37 cellular contexts compared by ENCODE assay signal in genomic region chr1:39863177-39863576, GRCh38. TPM values are rescaled to one million over a fixed set of nuclear protein-coding genes. Genes with fewer than 3 reads are reported as not detected.
"Had no signal": no experiment of that assay in that cellular context is flagged by ENCODE, and none has a peak within 500 bp of the region (broad histone marks: within the 10 kb centered on the region; RNA-seq: fewer than 3 reads in every experiment).

No MANE protein-coding gene starts in this region.

- DNase-seq: activated CD4-positive, alpha-beta memory T cell treated with anti-CD3 and anti-CD28 coated beads for 36 hours; activated CD4-positive, alpha-beta T cell treated with anti-CD3 and anti-CD28 coated beads for 36 hours; activated CD4-positive, alpha-beta T cell treated with anti-CD3 and anti-CD28 coated beads, Interleukin-2, amount 10 ng/mL, durations not matched to agents 24 days and 14 days; activated CD4-positive, CD25-positive, alpha-beta regulatory T cell; activated CD4-positive, CD25-positive, alpha-beta regulatory T cell treated with anti-CD3 and anti-CD28 coated beads, Interleukin-2, amount 50 U/mL, for 72 hours; activated CD8-positive, alpha-beta memory T cell treated with anti-CD3 and anti-CD28 coated beads, Interleukin-2, amount 10 ng/mL, durations not matched to agents 7 days and 5 days; activated CD8-positive, alpha-beta memory T cell treated with anti-CD3 and anti-CD28 coated beads, Interleukin-2, amount 50 U/mL, for 4 hours; activated CD8-positive, alpha-beta T cell treated with anti-CD3 and anti-CD28 coated beads, Interleukin-2, amount 10 ng/mL, durations not matched to agents 7 days and 5 days; activated effector memory CD4-positive, alpha-beta T cell treated with Interleukin-2 at 50 U/mL for 16 hours; activated gamma-delta T cell treated with Interleukin-2 at 50 U/mL for 16 hours; activated naive CD4-positive, alpha-beta T cell treated with anti-CD3 and anti-CD28 coated beads, Interleukin-2, amount 50 U/mL, for 16 hours; activated naive CD4-positive, alpha-beta T cell treated with Interleukin-2 at 50 U/mL for 16 hours; activated T-cell treated with anti-CD3 and anti-CD28 coated beads, Interleukin-2, amount 50 U/mL, for 24 hours; central memory CD4-positive, alpha-beta T cell; cortex of kidney; dermis blood vessel endothelial cell; effector CD4-positive, alpha-beta T cell; effector memory CD8-positive, alpha-beta T cell; erythroblast; foreskin keratinocyte; gastrocnemius medialis; glutamatergic neuron; heart left ventricle; SW 1271; T-cell; T1000; WERI-Rb-1 had no signal

- ATAC-seq: activated CD4-positive, alpha-beta T cell treated with anti-CD3 and anti-CD28 coated beads for 36 hours; activated CD8-positive, alpha-beta memory T cell treated with anti-CD3 and anti-CD28 coated beads, Interleukin-2, amount 10 ng/mL, durations not matched to agents 7 days and 5 days; activated CD8-positive, alpha-beta T cell treated with anti-CD3 and anti-CD28 coated beads, Interleukin-2, amount 10 ng/mL, durations not matched to agents 7 days and 5 days; activated T-helper 17 cell treated with anti-CD3 and anti-CD28 coated beads, Interleukin-2, amount 50 U/mL, for 72 hours; effector memory CD8-positive, alpha-beta T cell; foreskin keratinocyte; gastrocnemius medialis; heart left ventricle; T-cell had no signal

- H3K4me1 Mint-ChIP-seq: activated T-helper 17 cell treated with anti-CD3 and anti-CD28 coated beads, Interleukin-2, amount 50 U/mL, for 72 hours had no signal

- H3K36me3 ChIP-seq: breast epithelium, cardiac muscle cell, esophagus muscularis mucosa, gastrocnemius medialis, heart left ventricle had no signal

- H3K27me3 Mint-ChIP-seq: activated CD4-positive, alpha-beta memory T cell treated with anti-CD3 and anti-CD28 coated beads for 36 hours; activated CD4-positive, alpha-beta T cell treated with anti-CD3 and anti-CD28 coated beads for 36 hours; activated CD4-positive, alpha-beta T cell treated with anti-CD3 and anti-CD28 coated beads, Interleukin-2, amount 10 ng/mL, durations not matched to agents 24 days and 14 days; activated CD8-positive, alpha-beta memory T cell treated with anti-CD3 and anti-CD28 coated beads, Interleukin-2, amount 10 ng/mL, durations not matched to agents 7 days and 5 days; activated naive CD8-positive, alpha-beta T cell; activated T-cell treated with anti-CD3 and anti-CD28 coated beads, Interleukin-2, amount 50 U/mL, for 24 hours; activated T-helper 17 cell treated with anti-CD3 and anti-CD28 coated beads, Interleukin-2, amount 50 U/mL, for 72 hours; brain; effector memory CD8-positive, alpha-beta T cell; T-cell had no signal

- H3K27me3 ChIP-seq: ascending aorta, breast epithelium, cardiac muscle cell, esophagus muscularis mucosa, foreskin keratinocyte, gastrocnemius medialis, heart left ventricle had no signal

- H3K4me3 ChIP-seq: ascending aorta, breast epithelium, cardiac muscle cell, esophagus muscularis mucosa, gastrocnemius medialis, heart left ventricle had no signal

- H3K27ac Mint-ChIP-seq: activated CD4-positive, alpha-beta memory T cell treated with anti-CD3 and anti-CD28 coated beads for 36 hours; activated CD4-positive, alpha-beta T cell treated with anti-CD3 and anti-CD28 coated beads for 36 hours; activated CD4-positive, alpha-beta T cell treated with anti-CD3 and anti-CD28 coated beads, Interleukin-2, amount 10 ng/mL, durations not matched to agents 24 days and 14 days; activated CD8-positive, alpha-beta memory T cell treated with anti-CD3 and anti-CD28 coated beads, Interleukin-2, amount 10 ng/mL, durations not matched to agents 7 days and 5 days; activated CD8-positive, alpha-beta T cell treated with anti-CD3 and anti-CD28 coated beads, Interleukin-2, amount 10 ng/mL, durations not matched to agents 7 days and 5 days; activated naive CD8-positive, alpha-beta T cell; activated T-cell treated with anti-CD3 and anti-CD28 coated beads, Interleukin-2, amount 50 U/mL, for 24 hours; activated T-helper 17 cell treated with anti-CD3 and anti-CD28 coated beads, Interleukin-2, amount 50 U/mL, for 72 hours; effector memory CD8-positive, alpha-beta T cell; T-cell; T-helper 1 cell treated with Interleukin-12 subunit alpha and Interleukin-12 subunit beta and Interleukin-4 antibody, amounts not matched to agents 30 μg/mL and 1 μg/mL, for 36 hours; T-helper 2 cell treated with Interferon-gamma antibody and Interleukin-4, amounts not matched to agents 5 μg/mL and 100 μg/mL, for 36 hours had no signal

- H3K9me3 ChIP-seq: ascending aorta, breast epithelium, esophagus muscularis mucosa, gastrocnemius medialis, heart left ventricle had no signal

- H3K27ac ChIP-seq: ascending aorta, breast epithelium, cardiac muscle cell, esophagus muscularis mucosa, foreskin keratinocyte, gastrocnemius medialis, heart left ventricle, WERI-Rb-1 had no signal

- H3K4me1 ChIP-seq: ascending aorta, breast epithelium, esophagus muscularis mucosa, gastrocnemius medialis had no signal

- H3K4me3 Mint-ChIP-seq: activated CD4-positive, alpha-beta memory T cell treated with anti-CD3 and anti-CD28 coated beads for 36 hours; activated CD4-positive, alpha-beta T cell treated with anti-CD3 and anti-CD28 coated beads for 36 hours; activated CD4-positive, alpha-beta T cell treated with anti-CD3 and anti-CD28 coated beads, Interleukin-2, amount 10 ng/mL, durations not matched to agents 24 days and 14 days; activated CD8-positive, alpha-beta memory T cell treated with anti-CD3 and anti-CD28 coated beads, Interleukin-2, amount 10 ng/mL, durations not matched to agents 7 days and 5 days; activated CD8-positive, alpha-beta T cell treated with anti-CD3 and anti-CD28 coated beads, Interleukin-2, amount 10 ng/mL, durations not matched to agents 7 days and 5 days; activated naive CD8-positive, alpha-beta T cell; activated T-cell treated with anti-CD3 and anti-CD28 coated beads, Interleukin-2, amount 50 U/mL, for 24 hours; activated T-helper 17 cell treated with anti-CD3 and anti-CD28 coated beads, Interleukin-2, amount 50 U/mL, for 72 hours; brain; effector memory CD8-positive, alpha-beta T cell; T-cell; T-helper 1 cell treated with Interleukin-12 subunit alpha and Interleukin-12 subunit beta and Interleukin-4 antibody, amounts not matched to agents 30 μg/mL and 1 μg/mL, for 36 hours; T-helper 2 cell treated with Interferon-gamma antibody and Interleukin-4, amounts not matched to agents 5 μg/mL and 100 μg/mL, for 36 hours had no signal

- FAIRE-seq: colon had no signal

- H3K9me3 Mint-ChIP-seq: activated CD4-positive, alpha-beta memory T cell treated with anti-CD3 and anti-CD28 coated beads for 36 hours; activated CD4-positive, alpha-beta T cell treated with anti-CD3 and anti-CD28 coated beads, Interleukin-2, amount 10 ng/mL, durations not matched to agents 24 days and 14 days; activated T-cell treated with anti-CD3 and anti-CD28 coated beads, Interleukin-2, amount 50 U/mL, for 24 hours; activated T-helper 17 cell treated with anti-CD3 and anti-CD28 coated beads, Interleukin-2, amount 50 U/mL, for 72 hours; effector memory CD8-positive, alpha-beta T cell; T-cell; T-helper 1 cell treated with Interleukin-12 subunit alpha and Interleukin-12 subunit beta and Interleukin-4 antibody, amounts not matched to agents 30 μg/mL and 1 μg/mL, for 36 hours; T-helper 2 cell treated with Interferon-gamma antibody and Interleukin-4, amounts not matched to agents 5 μg/mL and 100 μg/mL, for 36 hours had no signal

RNA-seq across cellular contexts. Expression of gene MYCL, which starts 38.5 kb away (rescaled TPM):
- total RNA-seq: activated CD8-positive, alpha-beta T cell treated with anti-CD3 and anti-CD28 coated beads, Interleukin-2, amount 10 ng/mL, durations not matched to agents 7 days and 5 days had no signal
